ENCODE assay signal across 2 cellular contexts in the genomic region with DNA sequence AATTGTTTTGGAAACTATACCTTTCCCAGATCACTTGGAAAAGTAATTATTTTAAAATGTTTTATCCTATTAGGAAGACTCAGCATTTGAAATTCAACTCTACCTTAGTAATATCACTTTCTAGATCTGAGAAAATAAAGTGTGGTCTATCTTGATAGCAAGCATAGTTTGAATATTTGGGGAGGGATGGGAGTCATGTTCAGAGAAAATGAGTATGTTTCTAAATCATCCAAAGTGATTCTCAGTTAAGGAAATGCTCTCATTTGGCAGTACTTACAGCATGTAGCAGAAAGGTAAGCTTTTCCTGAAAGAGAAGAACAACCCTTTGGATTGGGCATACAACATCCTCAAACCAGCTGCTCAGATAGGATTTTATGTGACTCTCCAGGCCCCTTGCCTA.
TF ChIP-seq lines count a peak whose summit lies in the region.

No MANE protein-coding gene starts in this region.

TF ChIP-seq in SK-N-SH treated with all-trans-retinoic acid at 6 μM for 48 hours, 23 proteins besides CTCF, POLR2A, EP300 and RAD21 (continued from another document):
- TF ChIP-seq, protein P1, sequence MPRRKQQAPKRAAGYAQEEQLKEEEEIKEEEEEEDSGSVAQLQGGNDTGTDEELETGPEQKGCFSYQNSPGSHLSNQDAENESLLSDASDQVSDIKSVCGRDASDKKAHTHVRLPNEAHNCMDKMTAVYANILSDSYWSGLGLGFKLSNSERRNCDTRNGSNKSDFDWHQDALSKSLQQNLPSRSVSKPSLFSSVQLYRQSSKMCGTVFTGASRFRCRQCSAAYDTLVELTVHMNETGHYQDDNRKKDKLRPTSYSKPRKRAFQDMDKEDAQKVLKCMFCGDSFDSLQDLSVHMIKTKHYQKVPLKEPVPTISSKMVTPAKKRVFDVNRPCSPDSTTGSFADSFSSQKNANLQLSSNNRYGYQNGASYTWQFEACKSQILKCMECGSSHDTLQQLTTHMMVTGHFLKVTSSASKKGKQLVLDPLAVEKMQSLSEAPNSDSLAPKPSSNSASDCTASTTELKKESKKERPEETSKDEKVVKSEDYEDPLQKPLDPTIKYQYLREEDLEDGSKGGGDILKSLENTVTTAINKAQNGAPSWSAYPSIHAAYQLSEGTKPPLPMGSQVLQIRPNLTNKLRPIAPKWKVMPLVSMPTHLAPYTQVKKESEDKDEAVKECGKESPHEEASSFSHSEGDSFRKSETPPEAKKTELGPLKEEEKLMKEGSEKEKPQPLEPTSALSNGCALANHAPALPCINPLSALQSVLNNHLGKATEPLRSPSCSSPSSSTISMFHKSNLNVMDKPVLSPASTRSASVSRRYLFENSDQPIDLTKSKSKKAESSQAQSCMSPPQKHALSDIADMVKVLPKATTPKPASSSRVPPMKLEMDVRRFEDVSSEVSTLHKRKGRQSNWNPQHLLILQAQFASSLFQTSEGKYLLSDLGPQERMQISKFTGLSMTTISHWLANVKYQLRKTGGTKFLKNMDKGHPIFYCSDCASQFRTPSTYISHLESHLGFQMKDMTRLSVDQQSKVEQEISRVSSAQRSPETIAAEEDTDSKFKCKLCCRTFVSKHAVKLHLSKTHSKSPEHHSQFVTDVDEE (CRISPR knock-in tag; IDR thresholded peaks at IDR 0.05) = no peak
- TF ChIP-seq ZNF70 (CRISPR knock-in tag; IDR thresholded peaks at IDR 0.05) (no peak), ZC3H10 (CRISPR knock-in tag; IDR thresholded peaks at IDR 0.05) (no peak), ZFP3 (CRISPR knock-in tag; IDR thresholded peaks at IDR 0.05) (no peak), CSRNP3 (CRISPR knock-in tag; IDR thresholded peaks at IDR 0.05) (no peak), ARNTL (CRISPR knock-in tag; IDR thresholded peaks at IDR 0.05; ENCODE audit: borderline replicate concordance, low read depth) (no peak), SNAI2 (CRISPR knock-in tag; IDR thresholded peaks at IDR 0.05) (no peak), ZFP30 (CRISPR knock-in tag; IDR thresholded peaks at IDR 0.05) (no peak), TOX (CRISPR knock-in tag; IDR thresholded peaks at IDR 0.05; ENCODE audit: borderline replicate concordance) (no peak), PPARA (CRISPR knock-in tag; IDR thresholded peaks at IDR 0.05; ENCODE audit: borderline replicate concordance) (no peak), TCF4 (CRISPR knock-in tag; IDR thresholded peaks at IDR 0.05; ENCODE audit: borderline replicate concordance) (no peak), ESRRG (CRISPR knock-in tag; IDR thresholded peaks at IDR 0.05) (no peak), ZNF8 (CRISPR knock-in tag; IDR thresholded peaks at IDR 0.05) (no peak)
- TF ChIP-seq, protein P2, sequence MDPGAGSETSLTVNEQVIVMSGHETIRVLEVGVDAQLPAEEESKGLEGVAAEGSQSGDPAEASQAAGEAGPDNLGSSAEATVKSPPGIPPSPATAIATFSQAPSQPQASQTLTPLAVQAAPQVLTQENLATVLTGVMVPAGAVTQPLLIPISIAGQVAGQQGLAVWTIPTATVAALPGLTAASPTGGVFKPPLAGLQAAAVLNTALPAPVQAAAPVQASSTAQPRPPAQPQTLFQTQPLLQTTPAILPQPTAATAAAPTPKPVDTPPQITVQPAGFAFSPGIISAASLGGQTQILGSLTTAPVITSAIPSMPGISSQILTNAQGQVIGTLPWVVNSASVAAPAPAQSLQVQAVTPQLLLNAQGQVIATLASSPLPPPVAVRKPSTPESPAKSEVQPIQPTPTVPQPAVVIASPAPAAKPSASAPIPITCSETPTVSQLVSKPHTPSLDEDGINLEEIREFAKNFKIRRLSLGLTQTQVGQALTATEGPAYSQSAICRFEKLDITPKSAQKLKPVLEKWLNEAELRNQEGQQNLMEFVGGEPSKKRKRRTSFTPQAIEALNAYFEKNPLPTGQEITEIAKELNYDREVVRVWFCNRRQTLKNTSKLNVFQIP (CRISPR knock-in tag; IDR thresholded peaks at IDR 0.05; ENCODE audit: borderline replicate concordance, low read depth) = no peak
- TF ChIP-seq, protein P3, sequence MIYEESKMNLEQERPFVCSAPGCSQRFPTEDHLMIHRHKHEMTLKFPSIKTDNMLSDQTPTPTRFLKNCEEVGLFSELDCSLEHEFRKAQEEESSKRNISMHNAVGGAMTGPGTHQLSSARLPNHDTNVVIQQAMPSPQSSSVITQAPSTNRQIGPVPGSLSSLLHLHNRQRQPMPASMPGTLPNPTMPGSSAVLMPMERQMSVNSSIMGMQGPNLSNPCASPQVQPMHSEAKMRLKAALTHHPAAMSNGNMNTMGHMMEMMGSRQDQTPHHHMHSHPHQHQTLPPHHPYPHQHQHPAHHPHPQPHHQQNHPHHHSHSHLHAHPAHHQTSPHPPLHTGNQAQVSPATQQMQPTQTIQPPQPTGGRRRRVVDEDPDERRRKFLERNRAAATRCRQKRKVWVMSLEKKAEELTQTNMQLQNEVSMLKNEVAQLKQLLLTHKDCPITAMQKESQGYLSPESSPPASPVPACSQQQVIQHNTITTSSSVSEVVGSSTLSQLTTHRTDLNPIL (CRISPR knock-in tag; IDR thresholded peaks at IDR 0.05; ENCODE audit: low read depth) = no peak

TF ChIP-seq in SK-N-SH, 30 proteins besides CTCF, POLR2A, EP300 and RAD21 (continued from another document):
- TF ChIP-seq USF1 (IDR thresholded peaks at IDR 0.05; ENCODE audit: borderline replicate concordance, low read depth) = no peak
